ENCODE assay signal across 9 cellular contexts in genomic region chr5:138725153-138725884, GRCh38. TPM values are rescaled to one million over a fixed set of nuclear protein-coding genes. Genes with fewer than 3 reads are reported as not detected.
A peak's percentile ranks its signal among the peaks of the same experiment; 100 is the strongest.
DNase-seq lines count a peak whose midpoint lies in the region; ATAC-seq, FAIRE-seq and TF ChIP-seq lines count a peak whose summit lies in the region.
"Had no signal": no experiment of that assay in that cellular context is flagged by ENCODE, and none has a peak within 500 bp of the region (broad histone marks: within the 10 kb centered on the region; RNA-seq: fewer than 3 reads in every experiment).

No MANE protein-coding gene starts in this region.

- ATAC-seq in lung (ENCODE audit: insufficient read depth, low FRiP score): peak; percentile 61
- ATAC-seq in GM18519 (IDR thresholded peaks at IDR 0.05; ENCODE audit: low FRiP score, unreplicated experiment): no peak
- ATAC-seq in GM21515 (IDR thresholded peaks at IDR 0.05; ENCODE audit: unreplicated experiment): no peak
- ATAC-seq in GM18858 (IDR thresholded peaks at IDR 0.05; ENCODE audit: unreplicated experiment): no peak

- FAIRE-seq in H54 (lab: Jason Lieb, UNC): peak; percentile 64
- FAIRE-seq: TTC549 had no signal

- H3K27ac ChIP-seq in lung (ENCODE audit: low read depth in 1 of 2, low read length in 1 of 2) (peak overlapping the region in 1 of 2 donors; percentile 68), uterus (peak overlapping the region; percentile 69 to 72)

- H3K9me3 ChIP-seq in lung (ENCODE audit: control insufficient read depth in 2 of 2, insufficient read depth in 1 of 2, low read length in 1 of 2) (no peaks in the 10 kb centered on the region), uterus (no peaks in the 10 kb centered on the region)

- no peak for TF ChIP-seq POLR2A in H54 (IDR thresholded peaks at IDR 0.05; ENCODE audit: low read depth, low read length)
- no peak for TF ChIP-seq POLR2A in uterus (IDR thresholded peaks at IDR 0.05)

- H3K4me3 ChIP-seq in lung (no peak overlapping the region), uterus (no peak overlapping the region)

- H3K4me1 ChIP-seq in lung (ENCODE audit: control insufficient read depth in 2 of 2, insufficient read depth in 2 of 2, low read length in 2 of 2) (peaks cover 0 to 3% of the 10 kb centered on the region in 2 donors), uterus (no peaks in the 10 kb centered on the region)

- DNase-seq in H54 (ENCODE audit: insufficient read length, low spot score): peak; percentile 61
- DNase-seq in NCI-H345 treated with DMSO at 0.1 percent for 48 hours (lab: John Stamatoyannopoulos, UW; ENCODE audit: unreplicated experiment): peak; percentile 96
- DNase-seq in dermis blood vessel endothelial cell: peak; percentile 9
- peak; percentile 49 for DNase-seq in lung (ENCODE audit: low spot score)
- DNase-seq in uterus: peak; percentile 34 to 49

- 64 to 76% methylated on average over 13 of the region's 13 CpGs for WGBS in lung, 2 donors

- H3K27me3 ChIP-seq in lung (ENCODE audit: control insufficient read depth, insufficient read depth) (no peaks in the 10 kb centered on the region), uterus (no peaks in the 10 kb centered on the region)

- H3K36me3 ChIP-seq in lung (ENCODE audit: control insufficient read depth in 2 of 2, insufficient read depth in 2 of 2, low read length in 2 of 2) (no peaks in the 10 kb centered on the region), uterus (no peaks in the 10 kb centered on the region)

- TF ChIP-seq CTCF in lung (IDR thresholded peaks at IDR 0.05; ENCODE audit: control extremely low read depth, extremely low read depth) (no peak), uterus (IDR thresholded peaks at IDR 0.05) (no peak)

- intact Hi-C loops in uterus (cut with DNase I; ENCODE audit: low total_unique reads): no loop called here

RNA-seq across cellular contexts. Expression of gene CTNNA1, which starts 27.9 kb away (rescaled TPM):
- 643 and 770 TPM in 2 replicates for total RNA-seq in dermis blood vessel endothelial cell
- 100 to 1,000 TPM; 427 to 480 TPM for total RNA-seq in lung
- polyA plus RNA-seq in lung: 100 to 1,000 TPM; 115 to 177 TPM
- total RNA-seq in uterus: 100 to 1,000 TPM; 140 to 752 (median 389) TPM

Comparison
In these comparisons a context has a peak if more than half of its experiments do, and no peak if none do; other contexts are left out.
1. DNase-seq: peak in every context shown above with its lines; median percentile 96 in NCI-H345 treated with DMSO at 0.1 percent for 48 hours; 61 in H54; 49 in lung; 42 in uterus; 9 in dermis blood vessel endothelial cell.